In the genomic region with DNA sequence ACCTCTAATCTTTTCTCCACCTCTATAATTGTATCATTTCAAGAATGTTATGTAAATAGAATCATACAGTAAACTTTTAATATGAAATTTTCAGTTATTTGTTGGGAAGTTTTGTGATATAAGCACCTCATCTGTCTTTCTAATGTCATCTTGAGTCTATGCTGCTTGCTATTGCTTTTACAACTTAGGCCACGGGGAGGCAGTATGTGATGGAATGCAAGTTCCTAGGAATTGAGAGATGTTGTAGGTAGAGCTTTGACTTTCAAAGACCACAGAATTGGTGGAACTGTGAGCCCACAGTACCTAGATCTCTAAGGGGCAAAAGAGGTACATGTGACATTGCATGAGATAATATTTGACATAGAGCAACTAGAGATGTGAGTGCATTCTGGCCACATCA, we compare ENCODE assay signal across 7 cellular contexts.
DNase-seq lines count a peak whose midpoint lies in the region; ATAC-seq, FAIRE-seq and TF ChIP-seq lines count a peak whose summit lies in the region.

No MANE protein-coding gene starts in this region.

- H3K27ac ChIP-seq in body of pancreas (no peak overlapping the region), neural cell (ENCODE audit: low read length) (no peak overlapping the region)

- 17 to 20% methylated on average over 1 of the region's 1 CpG for WGBS in body of pancreas, 2 donors

- H3F3A ChIP-seq in neural cell (ENCODE audit: insufficient read depth, low read length, poor library complexity, severe bottlenecking) = no peaks in the 10 kb centered on the region

- DNase-seq in body of pancreas (peak in 3 of 4 donors; percentile 5 to 16 (median 10)), amygdala (lab: John Stamatoyannopoulos, UW) (no peak), frontal cortex (ENCODE audit: low spot score in 2 of 2) (no peak), dedifferentiated amniotic fluid mesenchymal stem cell (ENCODE audit: extremely low spot score) (no peak)

- FAIRE-seq in frontal cortex (lab: Jason Lieb, UNC) = no peak

- no peaks in the 10 kb centered on the region for H3K9me2 ChIP-seq in neural cell (ENCODE audit: insufficient read depth, low read length)

- peak; percentile 17 for TF ChIP-seq RAD21 in neural cell (conservative IDR thresholded peaks at IDR 0.05)

- peak in 3 of 7 experiments; percentile 21 to 30 (median 23) for TF ChIP-seq CTCF in body of pancreas (IDR thresholded peaks at IDR 0.05)
- TF ChIP-seq CTCF in neural cell (IDR thresholded peaks at IDR 0.05; ENCODE audit: poor library complexity, severe bottlenecking) = peak; percentile 39

- H3K36me3 ChIP-seq in body of pancreas (replicated peaks in 1 of 2; ENCODE audit: insufficient read depth in 1 of 2, low read depth in 2 of 2) (no peaks in the 10 kb centered on the region), neural cell (ENCODE audit: insufficient read depth, low read length) (no peaks in the 10 kb centered on the region)

- no peaks in the 10 kb centered on the region for H4K20me1 ChIP-seq in neural cell (ENCODE audit: insufficient read depth)

- no peaks in the 10 kb centered on the region for H3K79me2 ChIP-seq in neural cell (replicated peaks; ENCODE audit: insufficient read depth, low read length)

- peak; percentile 58 for ATAC-seq in GM18858 (IDR thresholded peaks at IDR 0.05; ENCODE audit: unreplicated experiment)
- peak; percentile 69 for ATAC-seq in HG03432 (IDR thresholded peaks at IDR 0.05; ENCODE audit: unreplicated experiment)
- ATAC-seq in body of pancreas = no peak

- H3K4me2 ChIP-seq in neural cell (ENCODE audit: low read length) = no peak overlapping the region

- TF ChIP-seq EP300 in neural cell (conservative IDR thresholded peaks at IDR 0.05; ENCODE audit: poor library complexity, severe bottlenecking) = no peak

- H3K4me1 ChIP-seq in body of pancreas = no peaks in the 10 kb centered on the region

- TF ChIP-seq POLR2A in body of pancreas (IDR thresholded peaks at IDR 0.05) = no peak

- no peak overlapping the region for H2AFZ ChIP-seq in neural cell (ENCODE audit: low read depth, low read length)

- no peaks in the 10 kb centered on the region for H3K9me3 ChIP-seq in body of pancreas
- no peaks in the 10 kb centered on the region for H3K9me3 ChIP-seq in neural cell (ENCODE audit: low read length)

- H3K27me3 ChIP-seq in body of pancreas = no peaks in the 10 kb centered on the region
- H3K27me3 ChIP-seq in neural cell (ENCODE audit: insufficient read depth, low read depth, low read length) = no peaks in the 10 kb centered on the region

- no peak overlapping the region for H3K4me3 ChIP-seq in body of pancreas
- no peak overlapping the region for H3K4me3 ChIP-seq in neural cell (ENCODE audit: low read length)

- intact Hi-C loops in body of pancreas (cut with DNase I) = no loop called here

- no peak overlapping the region for H3K9ac ChIP-seq in neural cell (ENCODE audit: low read length)

TF ChIP-seq in neural cell, 6 proteins besides CTCF, POLR2A, EP300 and RAD21:
- TF ChIP-seq, protein P1, sequence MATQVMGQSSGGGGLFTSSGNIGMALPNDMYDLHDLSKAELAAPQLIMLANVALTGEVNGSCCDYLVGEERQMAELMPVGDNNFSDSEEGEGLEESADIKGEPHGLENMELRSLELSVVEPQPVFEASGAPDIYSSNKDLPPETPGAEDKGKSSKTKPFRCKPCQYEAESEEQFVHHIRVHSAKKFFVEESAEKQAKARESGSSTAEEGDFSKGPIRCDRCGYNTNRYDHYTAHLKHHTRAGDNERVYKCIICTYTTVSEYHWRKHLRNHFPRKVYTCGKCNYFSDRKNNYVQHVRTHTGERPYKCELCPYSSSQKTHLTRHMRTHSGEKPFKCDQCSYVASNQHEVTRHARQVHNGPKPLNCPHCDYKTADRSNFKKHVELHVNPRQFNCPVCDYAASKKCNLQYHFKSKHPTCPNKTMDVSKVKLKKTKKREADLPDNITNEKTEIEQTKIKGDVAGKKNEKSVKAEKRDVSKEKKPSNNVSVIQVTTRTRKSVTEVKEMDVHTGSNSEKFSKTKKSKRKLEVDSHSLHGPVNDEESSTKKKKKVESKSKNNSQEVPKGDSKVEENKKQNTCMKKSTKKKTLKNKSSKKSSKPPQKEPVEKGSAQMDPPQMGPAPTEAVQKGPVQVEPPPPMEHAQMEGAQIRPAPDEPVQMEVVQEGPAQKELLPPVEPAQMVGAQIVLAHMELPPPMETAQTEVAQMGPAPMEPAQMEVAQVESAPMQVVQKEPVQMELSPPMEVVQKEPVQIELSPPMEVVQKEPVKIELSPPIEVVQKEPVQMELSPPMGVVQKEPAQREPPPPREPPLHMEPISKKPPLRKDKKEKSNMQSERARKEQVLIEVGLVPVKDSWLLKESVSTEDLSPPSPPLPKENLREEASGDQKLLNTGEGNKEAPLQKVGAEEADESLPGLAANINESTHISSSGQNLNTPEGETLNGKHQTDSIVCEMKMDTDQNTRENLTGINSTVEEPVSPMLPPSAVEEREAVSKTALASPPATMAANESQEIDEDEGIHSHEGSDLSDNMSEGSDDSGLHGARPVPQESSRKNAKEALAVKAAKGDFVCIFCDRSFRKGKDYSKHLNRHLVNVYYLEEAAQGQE (IDR thresholded peaks at IDR 0.05; ENCODE audit: borderline replicate concordance) = no peak
- TF ChIP-seq SMC3 (conservative IDR thresholded peaks at IDR 0.05; ENCODE audit: poor library complexity) (no peak), EZH2 (IDR thresholded peaks at IDR 0.05; ENCODE audit: borderline replicate concordance, insufficient read depth, low read length, poor library complexity, severe bottlenecking) (no peak), POLR2AphosphoS5 (IDR thresholded peaks at IDR 0.05) (no peak)
TF ChIP-seq in neural cell: peak in this region for 0.

Comparison
In these comparisons a context has a peak if more than half of its experiments do, and no peak if none do; other contexts are left out.
1. DNase-seq: peak in body of pancreas (3 of 4); none in amygdala (0 of 56), frontal cortex (0 of 2) and dedifferentiated amniotic fluid mesenchymal stem cell (single experiment).